ENCODE assay signal across 8 cellular contexts in genomic region chr7:130960208-130960988, GRCh38.
DNase-seq lines count a peak whose midpoint lies in the region; ATAC-seq and TF ChIP-seq lines count a peak whose summit lies in the region.

No MANE protein-coding gene starts in this region.

- no peak overlapping the region for H3K4me3 Mint-ChIP-seq in nephron progenitor cell

- no peak overlapping the region for H3K27ac Mint-ChIP-seq in nephron progenitor cell

- H3K4me3 ChIP-seq in GM12865 (ENCODE audit: low read depth, low read length) (peak overlapping the region; percentile 84), epithelial cell of proximal tubule (ENCODE audit: low read depth, low read length) (no peak overlapping the region), retinal pigment epithelial cell (ENCODE audit: low read length) (no peak overlapping the region)

- H3K4me1 Mint-ChIP-seq in nephron progenitor cell, result peaks cover 22% of the 10 kb centered on the region

- peak; percentile 83 for DNase-seq in GM12865 (ENCODE audit: low read depth)
- DNase-seq in SW480 (ENCODE audit: low spot score), result peak; percentile 84
- peak; percentile 92 for DNase-seq in epithelial cell of proximal tubule (ENCODE audit: low read depth)
- DNase-seq in retinal pigment epithelial cell (ENCODE audit: low read depth), result peak; percentile 91
- DNase-seq in nephron progenitor cell, result no peak
- DNase-seq in NCI-H187 treated with DMSO at 0.1 percent for 48 hours (lab: John Stamatoyannopoulos, UW), result no peak
- no peak for DNase-seq in HUDEP-2 (lab: John Stamatoyannopoulos, UW; ENCODE audit: unreplicated experiment in 76 of 76)

- H3K36me3 Mint-ChIP-seq in nephron progenitor cell (ENCODE audit: low read depth), result no peaks in the 10 kb centered on the region

- TF ChIP-seq CTCF in GM12865 (IDR thresholded peaks at IDR 0.05; ENCODE audit: insufficient read depth, low read depth, low read length, missing control alignments), result no peak
- no peak for TF ChIP-seq CTCF in epithelial cell of proximal tubule (conservative IDR thresholded peaks at IDR 0.05; ENCODE audit: low read depth, low read length)
- no peak for TF ChIP-seq CTCF in retinal pigment epithelial cell (conservative IDR thresholded peaks at IDR 0.05; ENCODE audit: low read depth, low read length)
- no peak for TF ChIP-seq CTCF in nephron progenitor cell (IDR thresholded peaks at IDR 0.05)

- peak; percentile 33 for ATAC-seq in HG03139 (IDR thresholded peaks at IDR 0.05; ENCODE audit: unreplicated experiment)

- H3K27me3 Mint-ChIP-seq in nephron progenitor cell (ENCODE audit: low read depth, poor library complexity), result no peaks in the 10 kb centered on the region

- no peaks in the 10 kb centered on the region for H3K9me3 Mint-ChIP-seq in nephron progenitor cell

Comparison
In these comparisons a context has a peak if more than half of its experiments do, and no peak if none do; other contexts are left out.
1. DNase-seq: peak in GM12865 (single experiment), SW480 (single experiment), epithelial cell of proximal tubule (single experiment) and retinal pigment epithelial cell (single experiment); none in nephron progenitor cell (single experiment), NCI-H187 treated with DMSO at 0.1 percent for 48 hours (single experiment) and HUDEP-2 (0 of 76).